ENCODE assay signal across 1 cellular context in genomic region chr1:26791626-26792025, GRCh38.
TF ChIP-seq lines count a peak whose summit lies in the region.

No MANE protein-coding gene starts in this region.

TF ChIP-seq in K562, 482 proteins besides CTCF, POLR2A, EP300 and RAD21 (continued from another document and continues in another):
- TF ChIP-seq ZBTB40 (IDR thresholded peaks at IDR 0.05): no peak
- no peak for TF ChIP-seq ZBTB40 (CRISPR knock-in tag; IDR thresholded peaks at IDR 0.05)
- no peak for TF ChIP-seq CHD7 (IDR thresholded peaks at IDR 0.05; ENCODE audit: low read depth, low read length)
- 0 out of 2 replicates have a peak, but pooled peaks have one; percentile 56 for TF ChIP-seq ZNF592 (IDR thresholded peaks at IDR 0.05)
- TF ChIP-seq ZNF551 (CRISPR knock-in tag; IDR thresholded peaks at IDR 0.05): no peak
- TF ChIP-seq PHF21A (IDR thresholded peaks at IDR 0.05; ENCODE audit: borderline replicate concordance, low read depth): no peak
- no peak for TF ChIP-seq XRCC3 (IDR thresholded peaks at IDR 0.05)
- peak; percentile 92 for TF ChIP-seq TCF7 (IDR thresholded peaks at IDR 0.05; ENCODE audit: borderline replicate concordance)
- 0 out of 2 replicates have a peak, but pooled peaks have one; percentile 18 for TF ChIP-seq ZNF384 (IDR thresholded peaks at IDR 0.05; ENCODE audit: low read depth, low read length)
- TF ChIP-seq ZC3H8 (IDR thresholded peaks at IDR 0.05): no peak
- TF ChIP-seq CREB3 (tag; conservative IDR thresholded peaks at IDR 0.05; ENCODE audit: low read depth): 0 out of 2 replicates have a peak, but pooled peaks have one; percentile 49
- peak; percentile 88 for TF ChIP-seq CTBP1 (IDR thresholded peaks at IDR 0.05; ENCODE audit: borderline replicate concordance)
